Comparison of ENCODE assay signal across 1 cellular context in genomic region chr6:33197431-33198048, GRCh38.
TF ChIP-seq lines count a peak whose summit lies in the region.

No MANE protein-coding gene starts in this region.

TF ChIP-seq in HEK293T, 16 proteins besides CTCF, POLR2A, EP300 and RAD21 (continued from another document):
- TF ChIP-seq SUZ12 (IDR thresholded peaks at IDR 0.05): no peak
- no peak for TF ChIP-seq TARDBP (IDR thresholded peaks at IDR 0.05)
- TF ChIP-seq NFRKB (IDR thresholded peaks at IDR 0.05): no peak
- TF ChIP-seq FOXA1 (IDR thresholded peaks at IDR 0.05): no peak
- no peak for TF ChIP-seq FOXM1 (IDR thresholded peaks at IDR 0.05; ENCODE audit: borderline replicate concordance)
- no peak for TF ChIP-seq CTBP1 (IDR thresholded peaks at IDR 0.05; ENCODE audit: borderline replicate concordance)
- no peak for TF ChIP-seq ARNT (IDR thresholded peaks at IDR 0.05)
- TF ChIP-seq ZNF384 (IDR thresholded peaks at IDR 0.05): no peak
- no peak for TF ChIP-seq HDGF (IDR thresholded peaks at IDR 0.05; ENCODE audit: borderline replicate concordance)
- TF ChIP-seq PKNOX1 (IDR thresholded peaks at IDR 0.05): no peak
- no peak for TF ChIP-seq BHLHE40 (IDR thresholded peaks at IDR 0.05; ENCODE audit: borderline replicate concordance)
TF ChIP-seq in HEK293T: peak in this region for 0.
